ENCODE assay signal across 9 cellular contexts in genomic region chr21:39350094-39351006, GRCh38. TPM values are rescaled to one million over a fixed set of nuclear protein-coding genes. Genes with fewer than 3 reads are reported as not detected.
DNase-seq lines count a peak whose midpoint lies in the region; ATAC-seq and TF ChIP-seq lines count a peak whose summit lies in the region.
"Had no signal": no experiment of that assay in that cellular context is flagged by ENCODE, and none has a peak within 500 bp of the region (broad histone marks: within the 10 kb centered on the region; RNA-seq: fewer than 3 reads in every experiment).

No MANE protein-coding gene starts in this region.

- H3K9me3 Mint-ChIP-seq in T-cell, result peaks cover 0 to 3% (median 0%) of the 10 kb centered on the region in 3 donors

- peaks cover 16% of the 10 kb centered on the region for H3K36me3 Mint-ChIP-seq in T-cell

- H3K4me1 Mint-ChIP-seq in T-cell, result peaks cover 30 to 36% (median 34%) of the 10 kb centered on the region in 3 donors

- ATAC-seq in T-cell (replicated peaks in 1 of 4) (no peak), GM21723 (IDR thresholded peaks at IDR 0.05; ENCODE audit: unreplicated experiment) (no peak), HG03469 (IDR thresholded peaks at IDR 0.05; ENCODE audit: unreplicated experiment) (no peak)

- CTCF ChIA-PET in T-cell (lab: Charles Lee), result interaction anchor here (0.5 to 1.4 kb wide), 3 partner anchors 30 to 46 kb away, joined by 4 to 5 read pairs (median 4); a partner anchor contains a TSS

- no peaks in the 10 kb centered on the region for H3K27me3 ChIP-seq in H7 (ENCODE audit: control insufficient read depth, insufficient read depth, low read length)

- H3K27ac Mint-ChIP-seq in T-cell, result peak overlapping the region; percentile 98

- peaks cover 0 to 2% of the 10 kb centered on the region in 2 donors for H3K27me3 Mint-ChIP-seq in T-cell

- no peak for TF ChIP-seq CTCF in fibroblast of mammary gland (conservative IDR thresholded peaks at IDR 0.05; ENCODE audit: control insufficient read depth, insufficient read depth, low read depth, low read length)
- no peak for TF ChIP-seq CTCF in retinal pigment epithelial cell (conservative IDR thresholded peaks at IDR 0.05; ENCODE audit: low read depth, low read length)

- peaks cover 7% of the 10 kb centered on the region for H3K36me3 ChIP-seq in H7 (replicated peaks; ENCODE audit: control insufficient read depth, insufficient read depth, low read length)

- peak overlapping the region; percentile 84 to 96 (median 94) for H3K4me3 Mint-ChIP-seq in T-cell

- DNase-seq in H7 (no peak), T-cell (no peak), fibroblast of mammary gland (ENCODE audit: low read depth) (peak; percentile 47), retinal pigment epithelial cell (ENCODE audit: low read depth) (no peak), SK-N-DZ (ENCODE audit: low spot score) (no peak), retina (no peak)
- DNase-seq: stimulated activated CD4-positive, alpha-beta T cell treated with anti-CD3 and anti-CD28 coated beads, Interleukin-4, amount 100 ng/mL, for 4 hours had no signal

- POLR2A ChIA-PET in T-cell (lab: Charles Lee), result interaction anchor here in 1 of 2 donors (0.8 to 1.0 kb wide), 2 partner anchors 30 to 38 kb away, joined by 3 to 5 read pairs; a partner anchor contains a TSS

- peak overlapping the region; percentile 71 for H3K4me3 ChIP-seq in H7 (ENCODE audit: insufficient read depth, low read depth, low read length)
- peak overlapping the region; percentile 66 for H3K4me3 ChIP-seq in fibroblast of mammary gland (ENCODE audit: control insufficient read depth, low read depth, low read length)
- peak overlapping the region; percentile 62 for H3K4me3 ChIP-seq in retinal pigment epithelial cell (ENCODE audit: low read length)

RNA-seq across cellular contexts. Expression of gene HMGN1, which starts 1.5 kb away (rescaled TPM):
- 310 and 389 TPM in 2 replicates for total RNA-seq in H7 (2014; rRNA removed; shearing (Covaris generic))
- total RNA-seq in T-cell, result 100 to 1,000 TPM; 206 to 254 (median 239) TPM
- polyA plus RNA-seq in SK-N-DZ (2014; cell fraction: cytosol; rRNA removed), result 481 and 505 TPM in 2 replicates
- polyA plus RNA-seq in SK-N-DZ (2014; cell fraction: nucleus; rRNA removed), result 596 and 634 TPM in 2 replicates

RNA-seq across cellular contexts. Expression of gene BRWD1, which starts 36.9 kb away (rescaled TPM):
- 33.5 and 51.2 TPM in 2 replicates for total RNA-seq in H7 (2014; rRNA removed; shearing (Covaris generic))
- 10 to 100 TPM; 70.2 to 86.3 (median 75.2) TPM for total RNA-seq in T-cell
- 19.1 and 20.5 TPM in 2 replicates for polyA plus RNA-seq in SK-N-DZ (2014; cell fraction: cytosol; rRNA removed)
- 27.5 and 31.3 TPM in 2 replicates for polyA plus RNA-seq in SK-N-DZ (2014; cell fraction: nucleus; rRNA removed)
